In genomic region chr5:96911139-96911538, GRCh38 we compare ENCODE assay signal across 22 cellular contexts.
"Had no signal": no experiment of that assay in that cellular context is flagged by ENCODE, and none has a peak within 500 bp of the region (broad histone marks: within the 10 kb centered on the region; RNA-seq: fewer than 3 reads in every experiment).

No MANE protein-coding gene starts in this region.

- H2AFZ ChIP-seq: hepatocyte had no signal

- H3K4me3 Mint-ChIP-seq: immature natural killer cell, mesothelial cell of epicardium had no signal

- H3K4me1 ChIP-seq: esophagus muscularis mucosa, foreskin keratinocyte, gastroesophageal sphincter, lower lobe of right lung had no signal

- DNase-seq: dermis blood vessel endothelial cell; dorsolateral prefrontal cortex; effector CD4-positive, alpha-beta T cell; effector memory CD4-positive, alpha-beta T cell; foreskin keratinocyte; head of caudate nucleus; hypothalamus; immature natural killer cell; left cardiac atrium; left lung; left ventricle myocardium superior; lower lobe of right lung; mesenchymal stem cell; mucosa of descending colon had no signal

- H3K9me3 ChIP-seq: esophagus muscularis mucosa, gastroesophageal sphincter, left lung, lower lobe of right lung, mucosa of descending colon had no signal

- H3K36me3 Mint-ChIP-seq: mesothelial cell of epicardium had no signal

- H3K4me1 Mint-ChIP-seq: immature natural killer cell had no signal

- H3K27ac ChIP-seq: coronary artery, dorsolateral prefrontal cortex, esophagus muscularis mucosa, foreskin keratinocyte, gastroesophageal sphincter, hepatocyte, left lung, lower lobe of right lung had no signal

- H3K4me3 ChIP-seq: coronary artery, dorsolateral prefrontal cortex, esophagus muscularis mucosa, gastroesophageal sphincter, hepatocyte, left lung, lower lobe of right lung, mucosa of descending colon had no signal

- ATAC-seq: foreskin keratinocyte, gastroesophageal sphincter, left cardiac atrium, left lung, left ventricle myocardium superior, lower lobe of right lung, mucosa of descending colon had no signal

- FAIRE-seq: colon, endothelial cell of umbilical vein, keratinocyte had no signal

- H3K27ac Mint-ChIP-seq: mesothelial cell of epicardium had no signal

- H3K4me2 ChIP-seq: hepatocyte had no signal

- H3K79me2 ChIP-seq: hepatocyte had no signal

- H3K9me3 Mint-ChIP-seq: immature natural killer cell, mesothelial cell of epicardium had no signal

- H3K27me3 ChIP-seq: dorsolateral prefrontal cortex, esophagus muscularis mucosa, foreskin keratinocyte, gastroesophageal sphincter, hepatocyte, left lung had no signal
